9 cellular contexts compared by ENCODE assay signal in the genomic region with DNA sequence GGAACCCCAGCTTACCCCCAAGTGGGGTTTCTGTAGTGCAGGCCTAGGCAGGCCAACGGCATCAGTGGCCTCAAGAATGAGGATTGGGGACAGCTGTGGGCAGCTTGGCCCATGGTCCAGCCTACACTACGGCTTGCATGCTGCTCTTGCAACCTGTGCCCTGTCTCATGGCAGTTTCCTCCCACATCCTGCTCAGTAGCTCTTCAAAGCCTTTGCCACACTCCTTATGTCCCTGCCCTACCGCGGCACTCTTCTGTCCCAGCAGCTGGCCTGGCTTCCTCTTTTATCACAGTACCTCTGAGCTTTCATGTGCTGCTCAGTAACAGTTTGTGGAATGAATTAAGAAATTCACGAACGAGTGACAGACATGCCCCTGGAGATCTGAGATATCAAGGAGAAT.
DNase-seq lines count a peak whose midpoint lies in the region; ATAC-seq, FAIRE-seq and TF ChIP-seq lines count a peak whose summit lies in the region.
"Had no signal": no experiment of that assay in that cellular context is flagged by ENCODE, and none has a peak within 500 bp of the region (broad histone marks: within the 10 kb centered on the region; RNA-seq: fewer than 3 reads in every experiment).

No MANE protein-coding gene starts in this region.

- TF ChIP-seq POLR2A in H54 (IDR thresholded peaks at IDR 0.05; ENCODE audit: low read depth, low read length): no peak

- ATAC-seq in GM19452 (IDR thresholded peaks at IDR 0.05; ENCODE audit: unreplicated experiment) (peak; percentile 82), HG03159 (IDR thresholded peaks at IDR 0.05; ENCODE audit: unreplicated experiment) (peak; percentile 71)

- no peak for FAIRE-seq in H54 (lab: Jason Lieb, UNC)

- DNase-seq in GDM1 (lab: John Stamatoyannopoulos, UW) (peak; percentile 64), SKM-1 treated with dmso at 0.1 percent for 144 hours (lab: John Stamatoyannopoulos, UW; ENCODE audit: unreplicated experiment) (peak; percentile 86), HT-29 (ENCODE audit: low spot score) (no peak), kidney glomerular epithelial cell (lab: John Stamatoyannopoulos, UW) (no peak), H54 (ENCODE audit: insufficient read length, low spot score) (no peak), GOT3 (lab: John Stamatoyannopoulos, UW) (no peak)
- DNase-seq: SHP77 had no signal

Comparison
In these comparisons a context has a peak if more than half of its experiments do, and no peak if none do; other contexts are left out.
1. DNase-seq: peak in GDM1 (single experiment) and SKM-1 treated with dmso at 0.1 percent for 144 hours (single experiment); none in HT-29 (single experiment), kidney glomerular epithelial cell (single experiment), H54 (single experiment) and GOT3 (single experiment).